Comparison of ENCODE assay signal across 1 cellular context in the genomic region with DNA sequence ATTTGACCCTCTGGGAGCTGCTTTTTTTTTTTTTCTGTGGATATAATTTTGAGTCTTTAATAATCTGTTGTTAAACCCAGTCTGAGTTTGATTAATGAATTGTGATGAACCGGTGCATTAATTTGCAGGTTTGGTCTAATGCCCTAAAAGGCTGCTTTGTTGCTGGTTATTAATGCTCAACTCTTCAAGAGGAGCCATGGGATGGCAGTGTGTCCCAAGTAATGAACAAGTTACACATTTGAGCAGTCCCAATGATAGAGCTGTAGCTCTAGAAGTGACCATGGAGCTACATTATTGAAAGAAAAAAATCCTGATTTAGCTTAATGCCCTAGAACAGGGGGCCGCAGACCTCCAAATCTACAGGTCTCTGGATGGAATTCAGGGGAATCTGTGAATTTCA.
TF ChIP-seq lines count a peak whose summit lies in the region.

No MANE protein-coding gene starts in this region.

TF ChIP-seq in K562, 482 proteins besides CTCF, POLR2A, EP300 and RAD21 (continued from another document):
- TF ChIP-seq MYBL2 (IDR thresholded peaks at IDR 0.05; ENCODE audit: low read depth) (no peak), MYBL2 (CRISPR knock-in tag; IDR thresholded peaks at IDR 0.05; ENCODE audit: borderline replicate concordance) (no peak), ZBTB40 (IDR thresholded peaks at IDR 0.05) (no peak), ZBTB40 (CRISPR knock-in tag; IDR thresholded peaks at IDR 0.05) (no peak), ZNF318 (IDR thresholded peaks at IDR 0.05; ENCODE audit: borderline replicate concordance in 1 of 2, low read depth in 1 of 2) (no peak), SRSF7 (optimal IDR thresholded peaks at IDR 0.05; ENCODE audit: low read depth, low read length) (no peak), ATF7 (IDR thresholded peaks at IDR 0.05) (no peak), XRCC5 (IDR thresholded peaks at IDR 0.05; ENCODE audit: low read depth, low read length) (no peak)
- TF ChIP-seq, protein P1, sequence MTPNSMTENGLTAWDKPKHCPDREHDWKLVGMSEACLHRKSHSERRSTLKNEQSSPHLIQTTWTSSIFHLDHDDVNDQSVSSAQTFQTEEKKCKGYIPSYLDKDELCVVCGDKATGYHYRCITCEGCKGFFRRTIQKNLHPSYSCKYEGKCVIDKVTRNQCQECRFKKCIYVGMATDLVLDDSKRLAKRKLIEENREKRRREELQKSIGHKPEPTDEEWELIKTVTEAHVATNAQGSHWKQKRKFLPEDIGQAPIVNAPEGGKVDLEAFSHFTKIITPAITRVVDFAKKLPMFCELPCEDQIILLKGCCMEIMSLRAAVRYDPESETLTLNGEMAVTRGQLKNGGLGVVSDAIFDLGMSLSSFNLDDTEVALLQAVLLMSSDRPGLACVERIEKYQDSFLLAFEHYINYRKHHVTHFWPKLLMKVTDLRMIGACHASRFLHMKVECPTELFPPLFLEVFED (CRISPR knock-in tag; conservative IDR thresholded peaks at IDR 0.05), result no peak
- TF ChIP-seq, protein P2, sequence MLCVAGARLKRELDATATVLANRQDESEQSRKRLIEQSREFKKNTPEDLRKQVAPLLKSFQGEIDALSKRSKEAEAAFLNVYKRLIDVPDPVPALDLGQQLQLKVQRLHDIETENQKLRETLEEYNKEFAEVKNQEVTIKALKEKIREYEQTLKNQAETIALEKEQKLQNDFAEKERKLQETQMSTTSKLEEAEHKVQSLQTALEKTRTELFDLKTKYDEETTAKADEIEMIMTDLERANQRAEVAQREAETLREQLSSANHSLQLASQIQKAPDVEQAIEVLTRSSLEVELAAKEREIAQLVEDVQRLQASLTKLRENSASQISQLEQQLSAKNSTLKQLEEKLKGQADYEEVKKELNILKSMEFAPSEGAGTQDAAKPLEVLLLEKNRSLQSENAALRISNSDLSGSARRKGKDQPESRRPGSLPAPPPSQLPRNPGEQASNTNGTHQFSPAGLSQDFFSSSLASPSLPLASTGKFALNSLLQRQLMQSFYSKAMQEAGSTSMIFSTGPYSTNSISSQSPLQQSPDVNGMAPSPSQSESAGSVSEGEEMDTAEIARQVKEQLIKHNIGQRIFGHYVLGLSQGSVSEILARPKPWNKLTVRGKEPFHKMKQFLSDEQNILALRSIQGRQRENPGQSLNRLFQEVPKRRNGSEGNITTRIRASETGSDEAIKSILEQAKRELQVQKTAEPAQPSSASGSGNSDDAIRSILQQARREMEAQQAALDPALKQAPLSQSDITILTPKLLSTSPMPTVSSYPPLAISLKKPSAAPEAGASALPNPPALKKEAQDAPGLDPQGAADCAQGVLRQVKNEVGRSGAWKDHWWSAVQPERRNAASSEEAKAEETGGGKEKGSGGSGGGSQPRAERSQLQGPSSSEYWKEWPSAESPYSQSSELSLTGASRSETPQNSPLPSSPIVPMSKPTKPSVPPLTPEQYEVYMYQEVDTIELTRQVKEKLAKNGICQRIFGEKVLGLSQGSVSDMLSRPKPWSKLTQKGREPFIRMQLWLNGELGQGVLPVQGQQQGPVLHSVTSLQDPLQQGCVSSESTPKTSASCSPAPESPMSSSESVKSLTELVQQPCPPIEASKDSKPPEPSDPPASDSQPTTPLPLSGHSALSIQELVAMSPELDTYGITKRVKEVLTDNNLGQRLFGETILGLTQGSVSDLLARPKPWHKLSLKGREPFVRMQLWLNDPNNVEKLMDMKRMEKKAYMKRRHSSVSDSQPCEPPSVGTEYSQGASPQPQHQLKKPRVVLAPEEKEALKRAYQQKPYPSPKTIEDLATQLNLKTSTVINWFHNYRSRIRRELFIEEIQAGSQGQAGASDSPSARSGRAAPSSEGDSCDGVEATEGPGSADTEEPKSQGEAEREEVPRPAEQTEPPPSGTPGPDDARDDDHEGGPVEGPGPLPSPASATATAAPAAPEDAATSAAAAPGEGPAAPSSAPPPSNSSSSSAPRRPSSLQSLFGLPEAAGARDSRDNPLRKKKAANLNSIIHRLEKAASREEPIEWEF (CRISPR knock-in tag; IDR thresholded peaks at IDR 0.05), result no peak
- TF ChIP-seq, protein P3, sequence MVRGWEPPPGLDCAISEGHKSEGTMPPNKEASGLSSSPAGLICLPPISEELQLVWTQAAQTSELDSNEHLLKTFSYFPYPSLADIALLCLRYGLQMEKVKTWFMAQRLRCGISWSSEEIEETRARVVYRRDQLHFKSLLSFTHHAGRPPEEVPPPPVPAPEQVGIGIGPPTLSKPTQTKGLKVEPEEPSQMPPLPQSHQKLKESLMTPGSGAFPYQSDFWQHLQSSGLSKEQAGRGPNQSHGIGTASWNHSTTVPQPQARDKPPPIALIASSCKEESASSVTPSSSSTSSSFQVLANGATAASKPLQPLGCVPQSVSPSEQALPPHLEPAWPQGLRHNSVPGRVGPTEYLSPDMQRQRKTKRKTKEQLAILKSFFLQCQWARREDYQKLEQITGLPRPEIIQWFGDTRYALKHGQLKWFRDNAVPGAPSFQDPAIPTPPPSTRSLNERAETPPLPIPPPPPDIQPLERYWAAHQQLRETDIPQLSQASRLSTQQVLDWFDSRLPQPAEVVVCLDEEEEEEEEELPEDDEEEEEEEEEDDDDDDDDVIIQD (CRISPR knock-in tag; IDR thresholded peaks at IDR 0.05), result no peak
